ENCODE assay signal across 20 cellular contexts in the genomic region with DNA sequence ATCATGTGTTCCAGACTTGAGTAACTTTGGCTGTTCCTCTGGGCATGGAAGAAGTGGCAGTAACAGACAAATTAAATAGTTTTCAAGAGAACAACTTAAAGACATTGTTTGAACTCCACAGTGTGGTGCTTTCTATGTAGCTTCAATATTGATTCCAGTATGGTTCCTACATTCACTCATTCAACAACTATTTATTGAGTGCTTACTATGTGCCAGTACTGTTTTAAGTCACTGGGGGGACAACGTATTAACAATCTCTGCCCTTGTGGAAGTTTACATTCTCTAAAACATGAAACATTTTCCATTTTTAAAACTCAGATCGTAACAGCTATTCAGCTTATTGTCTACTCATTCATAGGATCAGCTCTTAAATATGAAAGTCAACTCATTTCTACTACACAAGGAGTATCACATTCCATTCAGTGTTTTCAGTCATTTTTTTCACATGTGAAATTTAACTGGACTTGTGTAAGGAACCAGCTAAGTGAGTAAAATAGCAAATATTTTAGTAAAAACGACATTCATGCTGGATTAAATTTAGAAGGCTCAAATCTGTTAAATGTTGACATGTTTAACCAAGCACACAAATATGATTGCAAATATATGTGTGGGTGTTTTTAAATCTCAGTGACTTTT. TPM values are rescaled to one million over a fixed set of nuclear protein-coding genes. Genes with fewer than 3 reads are reported as not detected.
DNase-seq lines count a peak whose midpoint lies in the region; ATAC-seq, FAIRE-seq and TF ChIP-seq lines count a peak whose summit lies in the region.
"Had no signal": no experiment of that assay in that cellular context is flagged by ENCODE, and none has a peak within 500 bp of the region (broad histone marks: within the 10 kb centered on the region; RNA-seq: fewer than 3 reads in every experiment).

No MANE protein-coding gene starts in this region.

- peak; percentile 26 for FAIRE-seq in astrocyte (lab: Jason Lieb, UNC)
- FAIRE-seq: GM12878, H1, K562 had no signal

- H3K4me3 Mint-ChIP-seq in astrocyte (ENCODE audit: unreplicated experiment), result no peak overlapping the region
- H3K4me3 Mint-ChIP-seq: B cell had no signal

- no peaks in the 10 kb centered on the region for H3K4me1 ChIP-seq in GM23248 (ENCODE audit: insufficient read depth)
- no peaks in the 10 kb centered on the region for H3K4me1 ChIP-seq in astrocyte (ENCODE audit: insufficient read depth, low read length)
- no peaks in the 10 kb centered on the region for H3K4me1 ChIP-seq in osteoblast (ENCODE audit: insufficient read depth, low read length)
- H3K4me1 ChIP-seq in gastrocnemius medialis, result no peaks in the 10 kb centered on the region

- 64 to 66% methylated on average over 3 of the region's 3 CpGs for WGBS in GM23248 (ENCODE audit: low coverage in 1 of 2, low lambda C conversion rate in 2 of 2, missing lambda C conversion rate in 2 of 2), 2 experiments

- H4K20me1 ChIP-seq in GM23248 (ENCODE audit: insufficient read depth) (no peaks in the 10 kb centered on the region), astrocyte (ENCODE audit: insufficient read depth, low read length) (no peaks in the 10 kb centered on the region), osteoblast (ENCODE audit: insufficient read depth, low read length) (no peaks in the 10 kb centered on the region)

- no peak overlapping the region for H2AFZ ChIP-seq in GM23248
- H2AFZ ChIP-seq in astrocyte (ENCODE audit: low read depth, low read length), result no peak overlapping the region
- peak overlapping the region; percentile 9 for H2AFZ ChIP-seq in osteoblast (ENCODE audit: low read length)

- H3K36me3 Mint-ChIP-seq in astrocyte (ENCODE audit: low read depth, unreplicated experiment), result peaks cover 2% of the 10 kb centered on the region

- no peaks in the 10 kb centered on the region for H3K9me3 Mint-ChIP-seq in astrocyte (ENCODE audit: unreplicated experiment)

- H3K4me3 ChIP-seq in GM23248 (no peak overlapping the region), astrocyte (ENCODE audit: insufficient read depth, low read depth, low read length) (no peak overlapping the region), osteoblast (ENCODE audit: insufficient read depth, low read length) (no peak overlapping the region), gastrocnemius medialis (no peak overlapping the region)
- H3K4me3 ChIP-seq: GM12878, K562, Peyer's patch had no signal

- TF ChIP-seq CTCF in astrocyte (IDR thresholded peaks at IDR 0.05; ENCODE audit: insufficient read depth, low read depth, low read length) (no peak), osteoblast (IDR thresholded peaks at IDR 0.05; ENCODE audit: extremely low read depth, low read depth, low read length) (no peak), gastrocnemius medialis (IDR thresholded peaks at IDR 0.05 in 4 of 5, conservative IDR thresholded peaks at IDR 0.05 in 1 of 5) (no peak)

- H3K9me3 ChIP-seq in GM23248 (ENCODE audit: low read depth), result no peaks in the 10 kb centered on the region
- H3K9me3 ChIP-seq in astrocyte (ENCODE audit: insufficient read depth, low read depth, low read length), result no peaks in the 10 kb centered on the region
- H3K9me3 ChIP-seq in osteoblast (ENCODE audit: low read depth, low read length), result no peaks in the 10 kb centered on the region
- H3K9me3 ChIP-seq in gastrocnemius medialis, result no peaks in the 10 kb centered on the region
- H3K9me3 ChIP-seq: Peyer's patch had no signal

- H3K27me3 ChIP-seq in GM23248 (replicated peaks; ENCODE audit: insufficient read depth) (no peaks in the 10 kb centered on the region), astrocyte (ENCODE audit: insufficient read depth, low read length) (no peaks in the 10 kb centered on the region), osteoblast (ENCODE audit: insufficient read depth, low read length) (no peaks in the 10 kb centered on the region), gastrocnemius medialis (no peaks in the 10 kb centered on the region)
- H3K27me3 ChIP-seq: Peyer's patch had no signal

- DNase-seq in AG08395 (ENCODE audit: low spot score) (peak; percentile 9), GM23248 (peak; percentile 14), astrocyte (ENCODE audit: low read depth) (no peak), osteoblast (ENCODE audit: insufficient read length, low spot score, missing footprints) (no peak), gastrocnemius medialis (no peak), DMS53 treated with DMSO at 0.1 percent for 48 hours (lab: John Stamatoyannopoulos, UW; ENCODE audit: unreplicated experiment) (no peak), NCI-H1436 (lab: John Stamatoyannopoulos, UW) (no peak)
- DNase-seq in activated CD8-positive, alpha-beta memory T cell treated with anti-CD3 and anti-CD28 coated beads for 24 hours, result no peak
- DNase-seq: DMS 273 treated with DMSO at 0.1 percent for 48 hours; GF-D8; NCI-H1105; NCI-H1694; NCI-H510A; NCI-H748 treated with DMSO at 0.1 percent for 48 hours; NK-92 treated with Interleukin-12 subunit alpha and Interleukin-12 subunit beta, amount 100 ng/mL, for 24 hours; Peyer's patch had no signal

- no peaks in the 10 kb centered on the region for H3K79me2 ChIP-seq in GM23248 (ENCODE audit: insufficient read depth)
- no peaks in the 10 kb centered on the region for H3K79me2 ChIP-seq in astrocyte (ENCODE audit: insufficient read depth, low read length)
- H3K79me2 ChIP-seq in osteoblast (ENCODE audit: insufficient read depth, low read length), result no peaks in the 10 kb centered on the region

- no peaks in the 10 kb centered on the region for H3F3A ChIP-seq in GM23248 (ENCODE audit: insufficient read depth)

- no peak overlapping the region for H3K27ac Mint-ChIP-seq in astrocyte (ENCODE audit: unreplicated experiment)
- H3K27ac Mint-ChIP-seq: B cell had no signal

- no peaks in the 10 kb centered on the region for H3K9me2 ChIP-seq in GM23248 (ENCODE audit: insufficient read depth)

- no peaks in the 10 kb centered on the region for H3K27me3 Mint-ChIP-seq in astrocyte (ENCODE audit: low read depth, unreplicated experiment)
- H3K27me3 Mint-ChIP-seq: B cell had no signal

- H3K4me2 ChIP-seq in GM23248 (ENCODE audit: unreplicated experiment) (no peak overlapping the region), astrocyte (ENCODE audit: low read length) (no peak overlapping the region), osteoblast (ENCODE audit: insufficient read depth, low read length) (no peak overlapping the region)

- H3K9ac ChIP-seq in GM23248 (no peak overlapping the region), astrocyte (ENCODE audit: low read length) (no peak overlapping the region)

- TF ChIP-seq POLR2A in gastrocnemius medialis (IDR thresholded peaks at IDR 0.05), result no peak

- in situ Hi-C loops in GM23248 (cut with MboI), result no loop called here
- in situ Hi-C loops in gastrocnemius medialis (cut with MboI; ENCODE audit: low sequenced_read_pairs in 4 of 4), result no loop called here

- no peak for ATAC-seq in gastrocnemius medialis
- ATAC-seq: GM12878, K562 had no signal

- H3K4me1 Mint-ChIP-seq in astrocyte (ENCODE audit: low read depth, unreplicated experiment), result peaks cover 3% of the 10 kb centered on the region
- H3K4me1 Mint-ChIP-seq: B cell had no signal

- H3K27ac ChIP-seq in GM23248 (no peak overlapping the region), astrocyte (ENCODE audit: low read depth, low read length) (no peak overlapping the region), osteoblast (ENCODE audit: low read depth, low read length) (peak overlapping the region; percentile 17), gastrocnemius medialis (no peak overlapping the region)
- H3K27ac ChIP-seq: Peyer's patch had no signal

- H3K36me3 ChIP-seq in GM23248 (ENCODE audit: low read depth) (no peaks in the 10 kb centered on the region), astrocyte (ENCODE audit: insufficient read depth, low read length) (no peaks in the 10 kb centered on the region), osteoblast (ENCODE audit: insufficient read depth, low read length) (no peaks in the 10 kb centered on the region), gastrocnemius medialis (no peaks in the 10 kb centered on the region)
- H3K36me3 ChIP-seq: Peyer's patch had no signal

- intact Hi-C loops in gastrocnemius medialis (cut with DNase I; ENCODE audit: low total_unique reads), result no loop called here

RNA-seq across cellular contexts. Expression of a gene that starts 13.6 kb away (rescaled TPM):
- total RNA-seq in GM23248 (2014; rRNA removed; shearing (Covaris generic)), result 0.65 and 2.8 TPM in 2 replicates
- 0.23 and 0.41 TPM in 2 replicates for polyA plus RNA-seq in GM23248 (2016; fragmentation: Nextera tagmentation; extraction: Ambion mirVana)
- 2.7 and 3.5 TPM in 2 replicates for total RNA-seq in astrocyte
- 0.88 and 1.1 TPM in 2 replicates for total RNA-seq in osteoblast
- total RNA-seq in gastrocnemius medialis, result 1 to 10 TPM in 2 of 4 donors, under 1 TPM in 2; 0.27 to 3.6 (median 0.96) TPM

RNA-seq across cellular contexts. Expression of a gene that starts 58.3 kb away (rescaled TPM):
- total RNA-seq in GM23248 (2014; rRNA removed; shearing (Covaris generic)), result 4.4 and 13.0 TPM in 2 replicates
- 4.3 and 7.2 TPM in 2 replicates for polyA plus RNA-seq in GM23248 (2016; fragmentation: Nextera tagmentation; extraction: Ambion mirVana)
- 5.9 and 6.3 TPM in 2 replicates for total RNA-seq in astrocyte
- 7.1 and 7.6 TPM in 2 replicates for total RNA-seq in osteoblast
- total RNA-seq in gastrocnemius medialis, result 1 to 10 TPM in 3 of 4 donors, under 1 TPM in 1; 0.85 to 4.7 (median 2.1) TPM

Comparison
In these comparisons a context has a peak if more than half of its experiments do, and no peak if none do; other contexts are left out.
1. DNase-seq: peak in AG08395 (single experiment) and GM23248 (single experiment); none in astrocyte (single experiment), osteoblast (single experiment), gastrocnemius medialis (0 of 2), DMS53 treated with DMSO at 0.1 percent for 48 hours (single experiment), activated CD8-positive, alpha-beta memory T cell treated with anti-CD3 and anti-CD28 coated beads for 24 hours (single experiment) and NCI-H1436 (single experiment).